18 cellular contexts compared by ENCODE assay signal in genomic region chr19:56946164-56946563, GRCh38.
"Had no signal": no experiment of that assay in that cellular context is flagged by ENCODE, and none has a peak within 500 bp of the region (broad histone marks: within the 10 kb centered on the region; RNA-seq: fewer than 3 reads in every experiment).

No MANE protein-coding gene starts in this region.

- ATAC-seq: activated naive CD8-positive, alpha-beta T cell treated with anti-CD3 and anti-CD28 coated beads, Interleukin-2, amount 50 U/mL, for 24 hours; left ventricle myocardium superior; sciatic nerve had no signal

- H3K36me3 ChIP-seq: spleen, suprapubic skin, upper lobe of left lung had no signal

- H3K27ac Mint-ChIP-seq: activated B cell treated with CpG ODN at 0.5 μM for 24 hours; activated CD4-positive, alpha-beta T cell treated with anti-CD3 and anti-CD28 coated beads, Interleukin-2, amount 10 ng/mL, durations not matched to agents 7 days and 5 days; activated naive CD8-positive, alpha-beta T cell treated with anti-CD3 and anti-CD28 coated beads, Interleukin-2, amount 50 U/mL, for 24 hours; progenitor cell of endocrine pancreas had no signal

- H3K4me3 ChIP-seq: coronary artery, spleen, suprapubic skin, upper lobe of left lung had no signal

- H3K27me3 Mint-ChIP-seq: activated CD4-positive, alpha-beta T cell treated with anti-CD3 and anti-CD28 coated beads, Interleukin-2, amount 10 ng/mL, durations not matched to agents 7 days and 5 days; progenitor cell of endocrine pancreas had no signal

- H3K27me3 ChIP-seq: upper lobe of left lung had no signal

- H3K4me1 Mint-ChIP-seq: activated B cell treated with CpG ODN at 0.5 μM for 24 hours; activated CD4-positive, alpha-beta T cell treated with anti-CD3 and anti-CD28 coated beads, Interleukin-2, amount 10 ng/mL, durations not matched to agents 7 days and 5 days; activated naive CD8-positive, alpha-beta T cell treated with anti-CD3 and anti-CD28 coated beads, Interleukin-2, amount 50 U/mL, for 24 hours; neural crest cell had no signal

- H3K27ac ChIP-seq: coronary artery, spleen, suprapubic skin, upper lobe of left lung had no signal

- H3K4me3 Mint-ChIP-seq: activated B cell treated with CpG ODN at 0.5 μM for 24 hours; activated CD4-positive, alpha-beta T cell treated with anti-CD3 and anti-CD28 coated beads, Interleukin-2, amount 10 ng/mL, durations not matched to agents 7 days and 5 days; activated naive CD8-positive, alpha-beta T cell treated with anti-CD3 and anti-CD28 coated beads, Interleukin-2, amount 50 U/mL, for 24 hours; neural crest cell had no signal

- H3K4me1 ChIP-seq: spleen, suprapubic skin, upper lobe of left lung had no signal

- DNase-seq: activated B cell treated with CpG ODN at 0.5 μM for 24 hours; activated CD4-positive, alpha-beta T cell treated with anti-CD3 and anti-CD28 coated beads, Interleukin-2, amount 10 ng/mL, durations not matched to agents 7 days and 5 days; activated CD8-positive, alpha-beta memory T cell treated with anti-CD3 and anti-CD28 coated beads for 24 hours; activated naive CD4-positive, alpha-beta T cell treated with Interleukin-2 at 50 U/mL for 16 hours; activated naive CD8-positive, alpha-beta T cell treated with anti-CD3 and anti-CD28 coated beads, Interleukin-2, amount 50 U/mL, for 24 hours; effector CD8-positive, alpha-beta T cell; foreskin melanocyte; left ventricle myocardium superior; spleen; stimulated activated CD4-positive, alpha-beta T cell treated with anti-CD3 and anti-CD28 coated beads, Interleukin-1b, Interleukin-23, amount 100 ng/mL, for 48 hours; stimulated activated naive CD4-positive, alpha-beta T cell; T-helper 2 cell; upper lobe of left lung had no signal
